ENCODE assay signal across 37 cellular contexts in the genomic region with DNA sequence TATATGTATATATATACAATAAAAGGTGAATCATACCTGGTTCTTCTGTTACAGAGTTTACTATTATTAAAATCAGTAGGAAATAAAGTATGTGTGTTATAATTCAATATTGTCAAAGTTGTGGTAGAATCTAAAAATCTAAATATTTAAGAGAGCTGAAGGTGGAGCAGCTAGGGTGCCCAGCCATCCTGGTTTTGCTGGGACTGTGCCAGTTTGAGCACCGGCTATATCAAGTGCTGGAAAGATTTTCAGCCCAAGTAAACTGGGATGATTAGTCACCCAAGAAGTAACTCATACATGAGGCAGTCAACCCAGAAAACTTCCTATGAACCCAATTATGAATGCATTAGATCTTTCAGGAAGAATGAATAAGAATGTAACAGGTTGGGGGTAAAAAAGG. TPM values are rescaled to one million over a fixed set of nuclear protein-coding genes. Genes with fewer than 3 reads are reported as not detected.
"Had no signal": no experiment of that assay in that cellular context is flagged by ENCODE, and none has a peak within 500 bp of the region (broad histone marks: within the 10 kb centered on the region; RNA-seq: fewer than 3 reads in every experiment).

No MANE protein-coding gene starts in this region.

- H3K27ac ChIP-seq: adrenal gland, body of pancreas, coronary artery, dorsolateral prefrontal cortex, esophagus muscularis mucosa, gastroesophageal sphincter, heart right ventricle, WERI-Rb-1 had no signal

- ATAC-seq: activated CD4-positive, alpha-beta T cell treated with anti-CD3 and anti-CD28 coated beads for 36 hours; activated CD8-positive, alpha-beta memory T cell treated with anti-CD3 and anti-CD28 coated beads, Interleukin-2, amount 10 ng/mL, durations not matched to agents 7 days and 5 days; activated CD8-positive, alpha-beta T cell treated with anti-CD3 and anti-CD28 coated beads, Interleukin-2, amount 10 ng/mL, durations not matched to agents 7 days and 5 days; activated naive CD8-positive, alpha-beta T cell treated with anti-CD3 and anti-CD28 coated beads, Interleukin-2, amount 50 U/mL, for 24 hours; body of pancreas; gastroesophageal sphincter; heart right ventricle; T-helper 17 cell had no signal

- H3K4me1 ChIP-seq: adrenal gland, body of pancreas, esophagus muscularis mucosa, gastroesophageal sphincter, heart right ventricle had no signal

- H3K27me3 ChIP-seq: adrenal gland, body of pancreas, dorsolateral prefrontal cortex, esophagus muscularis mucosa, gastroesophageal sphincter, heart right ventricle had no signal

- H3K9me3 ChIP-seq: adrenal gland, body of pancreas, esophagus muscularis mucosa, gastroesophageal sphincter had no signal

- H3K36me3 ChIP-seq: adrenal gland, esophagus muscularis mucosa, gastroesophageal sphincter, heart right ventricle, WERI-Rb-1 had no signal

- DNase-seq: activated B cell treated with CpG ODN at 0.5 μM for 24 hours; activated CD4-positive, alpha-beta memory T cell treated with anti-CD3 and anti-CD28 coated beads for 36 hours; activated CD4-positive, alpha-beta T cell treated with anti-CD3 and anti-CD28 coated beads for 36 hours; activated CD4-positive, alpha-beta T cell treated with anti-CD3 and anti-CD28 coated beads, Interleukin-2, amount 10 ng/mL, durations not matched to agents 24 days and 14 days; activated CD4-positive, CD25-positive, alpha-beta regulatory T cell treated with anti-CD3 and anti-CD28 coated beads, Interleukin-2, amount 50 U/mL, for 72 hours; activated CD8-positive, alpha-beta memory T cell treated with anti-CD3 and anti-CD28 coated beads, Interleukin-2, amount 10 ng/mL, durations not matched to agents 7 days and 5 days; activated CD8-positive, alpha-beta memory T cell treated with anti-CD3 and anti-CD28 coated beads, Interleukin-2, amount 50 U/mL, for 4 hours; activated CD8-positive, alpha-beta T cell treated with anti-CD3 and anti-CD28 coated beads, Interleukin-2, amount 10 ng/mL, durations not matched to agents 7 days and 5 days; activated effector memory CD4-positive, alpha-beta T cell treated with anti-CD3 and anti-CD28 coated beads, Interleukin-2, amount 50 U/mL, for 16 hours; activated naive CD4-positive, alpha-beta T cell treated with anti-CD3 and anti-CD28 coated beads for 36 hours; activated naive CD8-positive, alpha-beta T cell treated with anti-CD3 and anti-CD28 coated beads for 36 hours; activated naive CD8-positive, alpha-beta T cell treated with anti-CD3 and anti-CD28 coated beads, Interleukin-2, amount 50 U/mL, for 24 hours; activated T-cell treated with anti-CD3 and anti-CD28 coated beads, Interleukin-2, amount 50 U/mL, for 1 hour; activated T-cell treated with anti-CD3 and anti-CD28 coated beads, Interleukin-2, amount 50 U/mL, for 48 hours; adrenal gland; amygdala; aorta; body of pancreas; dorsolateral prefrontal cortex; effector memory CD4-positive, alpha-beta T cell; endodermal cell; erythroblast; foreskin melanocyte; heart right ventricle; T-helper 1 cell; T-helper 17 cell; T1000; WERI-Rb-1 had no signal

- H3K4me3 ChIP-seq: adrenal gland, body of pancreas, coronary artery, dorsolateral prefrontal cortex, esophagus muscularis mucosa, gastroesophageal sphincter, heart right ventricle had no signal

RNA-seq across cellular contexts. Expression of a gene that starts 16.9 kb away (rescaled TPM):
- total RNA-seq: activated B cell treated with CpG ODN at 0.5 μM for 24 hours; activated CD4-positive, alpha-beta memory T cell treated with anti-CD3 and anti-CD28 coated beads for 36 hours; activated CD4-positive, alpha-beta T cell treated with anti-CD3 and anti-CD28 coated beads for 36 hours; activated CD4-positive, alpha-beta T cell treated with anti-CD3 and anti-CD28 coated beads, Interleukin-2, amount 10 ng/mL, durations not matched to agents 24 days and 14 days; activated CD8-positive, alpha-beta memory T cell treated with anti-CD3 and anti-CD28 coated beads for 36 hours; activated CD8-positive, alpha-beta memory T cell treated with anti-CD3 and anti-CD28 coated beads, Interleukin-2, amount 10 ng/mL, durations not matched to agents 7 days and 5 days; activated CD8-positive, alpha-beta T cell treated with anti-CD3 and anti-CD28 coated beads, Interleukin-2, amount 10 ng/mL, durations not matched to agents 7 days and 5 days; activated naive CD4-positive, alpha-beta T cell treated with anti-CD3 and anti-CD28 coated beads for 36 hours; activated naive CD8-positive, alpha-beta T cell treated with anti-CD3 and anti-CD28 coated beads for 36 hours; activated T-helper 1 cell treated with anti-CD3 and anti-CD28 coated beads, Interleukin-12 subunit alpha, Interleukin-12 subunit beta, Interleukin-2, Interleukin-4 antibody, amounts not matched to agents 30 ng/mL and 10 ng/mL and 1 ng/mL, durations not matched to agents 14 hours and 24 hours and 36 hours; activated T-helper 2 cell treated with anti-CD3 and anti-CD28 coated beads, Interferon-gamma antibody, Interleukin-2, Interleukin-4, amounts not matched to agents 10 μg/mL and 5 μg/mL and 100 μg/mL, durations not matched to agents 14 hours and 24 hours and 36 hours; adrenal gland; aorta; body of pancreas; cardiac septum; cerebellum; endodermal cell; esophagus muscularis mucosa; gastroesophageal sphincter; glomerular endothelial cell; heart right ventricle; T-helper 17 cell had no signal
- polyA plus RNA-seq: adrenal gland, aorta, heart right ventricle had no signal

RNA-seq across cellular contexts. Expression of a gene that starts 21.9 kb away (rescaled TPM):
- total RNA-seq: activated B cell treated with CpG ODN at 0.5 μM for 24 hours; activated CD4-positive, alpha-beta memory T cell treated with anti-CD3 and anti-CD28 coated beads for 36 hours; activated CD4-positive, alpha-beta T cell treated with anti-CD3 and anti-CD28 coated beads for 36 hours; activated CD4-positive, alpha-beta T cell treated with anti-CD3 and anti-CD28 coated beads, Interleukin-2, amount 10 ng/mL, durations not matched to agents 24 days and 14 days; activated CD8-positive, alpha-beta memory T cell treated with anti-CD3 and anti-CD28 coated beads for 36 hours; activated CD8-positive, alpha-beta memory T cell treated with anti-CD3 and anti-CD28 coated beads, Interleukin-2, amount 10 ng/mL, durations not matched to agents 7 days and 5 days; activated CD8-positive, alpha-beta T cell treated with anti-CD3 and anti-CD28 coated beads, Interleukin-2, amount 10 ng/mL, durations not matched to agents 7 days and 5 days; activated naive CD4-positive, alpha-beta T cell treated with anti-CD3 and anti-CD28 coated beads for 36 hours; activated naive CD8-positive, alpha-beta T cell treated with anti-CD3 and anti-CD28 coated beads for 36 hours; activated T-helper 1 cell treated with anti-CD3 and anti-CD28 coated beads, Interleukin-12 subunit alpha, Interleukin-12 subunit beta, Interleukin-2, Interleukin-4 antibody, amounts not matched to agents 30 ng/mL and 10 ng/mL and 1 ng/mL, durations not matched to agents 14 hours and 24 hours and 36 hours; activated T-helper 2 cell treated with anti-CD3 and anti-CD28 coated beads, Interferon-gamma antibody, Interleukin-2, Interleukin-4, amounts not matched to agents 10 μg/mL and 5 μg/mL and 100 μg/mL, durations not matched to agents 14 hours and 24 hours and 36 hours; adrenal gland; aorta; body of pancreas; cardiac septum; cerebellum; dorsolateral prefrontal cortex; endodermal cell; esophagus muscularis mucosa; gastroesophageal sphincter; glomerular endothelial cell; heart right ventricle; T-helper 17 cell had no signal
- polyA plus RNA-seq: adrenal gland, aorta, heart right ventricle had no signal

RNA-seq across cellular contexts. Expression of a gene that starts 22.8 kb away (rescaled TPM):
- total RNA-seq: activated B cell treated with CpG ODN at 0.5 μM for 24 hours; activated CD4-positive, alpha-beta memory T cell treated with anti-CD3 and anti-CD28 coated beads for 36 hours; activated CD4-positive, alpha-beta T cell treated with anti-CD3 and anti-CD28 coated beads for 36 hours; activated CD4-positive, alpha-beta T cell treated with anti-CD3 and anti-CD28 coated beads, Interleukin-2, amount 10 ng/mL, durations not matched to agents 24 days and 14 days; activated CD8-positive, alpha-beta memory T cell treated with anti-CD3 and anti-CD28 coated beads for 36 hours; activated CD8-positive, alpha-beta memory T cell treated with anti-CD3 and anti-CD28 coated beads, Interleukin-2, amount 10 ng/mL, durations not matched to agents 7 days and 5 days; activated CD8-positive, alpha-beta T cell treated with anti-CD3 and anti-CD28 coated beads, Interleukin-2, amount 10 ng/mL, durations not matched to agents 7 days and 5 days; activated naive CD4-positive, alpha-beta T cell treated with anti-CD3 and anti-CD28 coated beads for 36 hours; activated naive CD8-positive, alpha-beta T cell treated with anti-CD3 and anti-CD28 coated beads for 36 hours; activated T-helper 1 cell treated with anti-CD3 and anti-CD28 coated beads, Interleukin-12 subunit alpha, Interleukin-12 subunit beta, Interleukin-2, Interleukin-4 antibody, amounts not matched to agents 30 ng/mL and 10 ng/mL and 1 ng/mL, durations not matched to agents 14 hours and 24 hours and 36 hours; activated T-helper 2 cell treated with anti-CD3 and anti-CD28 coated beads, Interferon-gamma antibody, Interleukin-2, Interleukin-4, amounts not matched to agents 10 μg/mL and 5 μg/mL and 100 μg/mL, durations not matched to agents 14 hours and 24 hours and 36 hours; adrenal gland; aorta; body of pancreas; cardiac septum; cerebellum; dorsolateral prefrontal cortex; endodermal cell; esophagus muscularis mucosa; gastroesophageal sphincter; glomerular endothelial cell; heart right ventricle; T-helper 17 cell had no signal
- polyA plus RNA-seq: adrenal gland, aorta, heart right ventricle had no signal

RNA-seq across cellular contexts. Expression of a gene that starts 27.1 kb away (rescaled TPM):
- total RNA-seq: activated B cell treated with CpG ODN at 0.5 μM for 24 hours; activated CD4-positive, alpha-beta memory T cell treated with anti-CD3 and anti-CD28 coated beads for 36 hours; activated CD4-positive, alpha-beta T cell treated with anti-CD3 and anti-CD28 coated beads for 36 hours; activated CD4-positive, alpha-beta T cell treated with anti-CD3 and anti-CD28 coated beads, Interleukin-2, amount 10 ng/mL, durations not matched to agents 24 days and 14 days; activated CD8-positive, alpha-beta memory T cell treated with anti-CD3 and anti-CD28 coated beads for 36 hours; activated CD8-positive, alpha-beta memory T cell treated with anti-CD3 and anti-CD28 coated beads, Interleukin-2, amount 10 ng/mL, durations not matched to agents 7 days and 5 days; activated CD8-positive, alpha-beta T cell treated with anti-CD3 and anti-CD28 coated beads, Interleukin-2, amount 10 ng/mL, durations not matched to agents 7 days and 5 days; activated naive CD4-positive, alpha-beta T cell treated with anti-CD3 and anti-CD28 coated beads for 36 hours; activated naive CD8-positive, alpha-beta T cell treated with anti-CD3 and anti-CD28 coated beads for 36 hours; activated T-helper 1 cell treated with anti-CD3 and anti-CD28 coated beads, Interleukin-12 subunit alpha, Interleukin-12 subunit beta, Interleukin-2, Interleukin-4 antibody, amounts not matched to agents 30 ng/mL and 10 ng/mL and 1 ng/mL, durations not matched to agents 14 hours and 24 hours and 36 hours; activated T-helper 2 cell treated with anti-CD3 and anti-CD28 coated beads, Interferon-gamma antibody, Interleukin-2, Interleukin-4, amounts not matched to agents 10 μg/mL and 5 μg/mL and 100 μg/mL, durations not matched to agents 14 hours and 24 hours and 36 hours; adrenal gland; aorta; body of pancreas; cardiac septum; cerebellum; dorsolateral prefrontal cortex; endodermal cell; esophagus muscularis mucosa; glomerular endothelial cell; heart right ventricle; T-helper 17 cell had no signal
- polyA plus RNA-seq: adrenal gland, aorta, heart right ventricle had no signal

RNA-seq across cellular contexts. Expression of a gene that starts 31.6 kb away (rescaled TPM):
- total RNA-seq: activated B cell treated with CpG ODN at 0.5 μM for 24 hours; activated CD4-positive, alpha-beta memory T cell treated with anti-CD3 and anti-CD28 coated beads for 36 hours; activated CD4-positive, alpha-beta T cell treated with anti-CD3 and anti-CD28 coated beads for 36 hours; activated CD4-positive, alpha-beta T cell treated with anti-CD3 and anti-CD28 coated beads, Interleukin-2, amount 10 ng/mL, durations not matched to agents 24 days and 14 days; activated CD8-positive, alpha-beta memory T cell treated with anti-CD3 and anti-CD28 coated beads for 36 hours; activated CD8-positive, alpha-beta memory T cell treated with anti-CD3 and anti-CD28 coated beads, Interleukin-2, amount 10 ng/mL, durations not matched to agents 7 days and 5 days; activated CD8-positive, alpha-beta T cell treated with anti-CD3 and anti-CD28 coated beads, Interleukin-2, amount 10 ng/mL, durations not matched to agents 7 days and 5 days; activated naive CD4-positive, alpha-beta T cell treated with anti-CD3 and anti-CD28 coated beads for 36 hours; activated naive CD8-positive, alpha-beta T cell treated with anti-CD3 and anti-CD28 coated beads for 36 hours; activated T-helper 1 cell treated with anti-CD3 and anti-CD28 coated beads, Interleukin-12 subunit alpha, Interleukin-12 subunit beta, Interleukin-2, Interleukin-4 antibody, amounts not matched to agents 30 ng/mL and 10 ng/mL and 1 ng/mL, durations not matched to agents 14 hours and 24 hours and 36 hours; activated T-helper 2 cell treated with anti-CD3 and anti-CD28 coated beads, Interferon-gamma antibody, Interleukin-2, Interleukin-4, amounts not matched to agents 10 μg/mL and 5 μg/mL and 100 μg/mL, durations not matched to agents 14 hours and 24 hours and 36 hours; adrenal gland; aorta; body of pancreas; cardiac septum; cerebellum; dorsolateral prefrontal cortex; endodermal cell; esophagus muscularis mucosa; gastroesophageal sphincter; glomerular endothelial cell; heart right ventricle; T-helper 17 cell had no signal
- polyA plus RNA-seq: adrenal gland, aorta, heart right ventricle had no signal
